ENCODE assay signal across 9 cellular contexts in the genomic region with DNA sequence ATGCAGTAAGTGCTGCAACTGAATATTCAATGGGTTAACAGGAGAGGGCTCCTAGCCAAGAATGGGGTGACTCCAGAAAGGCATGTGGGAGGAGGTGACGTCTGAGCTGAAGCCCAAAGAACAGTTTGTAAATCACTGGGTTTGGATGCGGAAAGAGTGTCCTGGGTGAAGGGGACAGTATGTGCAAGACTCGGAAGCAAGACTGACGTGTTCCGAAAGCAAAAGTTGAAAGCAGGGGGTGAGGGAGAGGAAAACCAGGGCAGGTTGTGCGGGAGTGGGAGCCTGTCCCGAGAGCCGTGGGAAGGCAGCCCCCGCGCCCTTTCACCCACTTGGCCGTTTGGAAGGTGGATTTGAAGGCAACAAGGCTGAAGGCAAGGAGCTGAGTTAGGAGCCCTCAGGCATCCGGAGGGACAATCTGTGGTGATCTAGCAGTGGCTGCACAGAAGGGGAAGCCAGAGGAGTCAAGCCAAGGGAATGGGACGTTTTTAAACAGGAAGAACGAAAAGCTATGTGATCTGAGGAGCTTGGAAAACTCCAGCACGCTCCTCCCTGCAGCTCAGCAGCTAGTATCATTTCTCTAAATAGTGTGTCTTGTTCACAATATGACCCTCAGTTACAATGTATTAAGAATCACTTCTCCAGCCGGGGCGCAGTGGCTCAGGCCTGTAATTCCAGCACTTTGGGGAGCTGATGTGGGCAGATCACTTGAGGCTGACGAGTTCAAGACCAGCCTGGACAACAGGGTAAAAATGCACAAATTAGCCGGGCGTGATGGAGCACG. TPM values are rescaled to one million over a fixed set of nuclear protein-coding genes. Genes with fewer than 3 reads are reported as not detected.
DNase-seq lines count a peak whose midpoint lies in the region; ATAC-seq and TF ChIP-seq lines count a peak whose summit lies in the region.
"Had no signal": no experiment of that assay in that cellular context is flagged by ENCODE, and none has a peak within 500 bp of the region (broad histone marks: within the 10 kb centered on the region; RNA-seq: fewer than 3 reads in every experiment).

No MANE protein-coding gene starts in this region.

- no peak for ATAC-seq in stimulated activated naive CD8-positive, alpha-beta T cell treated with anti-CD3 and anti-CD28 coated beads, Interleukin-15, Interleukin-2, amounts not matched to agents 100 U/mL and 50 U/mL, for 24 hours
- ATAC-seq in HG02610 (IDR thresholded peaks at IDR 0.05; ENCODE audit: unreplicated experiment): no peak
- no peak for ATAC-seq in GM21367 (IDR thresholded peaks at IDR 0.05; ENCODE audit: unreplicated experiment)
- no peak for ATAC-seq in activated T-cell treated with anti-CD3 and anti-CD28 coated beads, Interleukin-2, amount 50 U/mL, for 72 hours (replicated peaks in 1 of 2)

- peak overlapping the region; percentile 43 for H3K27ac Mint-ChIP-seq in stimulated activated naive CD8-positive, alpha-beta T cell treated with anti-CD3 and anti-CD28 coated beads, Interleukin-15, Interleukin-2, amounts not matched to agents 100 ng/mL and 50 ng/mL, for 24 hours
- peak overlapping the region; percentile 91 for H3K27ac Mint-ChIP-seq in neural progenitor cell
- no peak overlapping the region for H3K27ac Mint-ChIP-seq in activated T-cell treated with anti-CD3 and anti-CD28 coated beads, Interleukin-2, amount 50 U/mL, for 72 hours

- no peaks in the 10 kb centered on the region for H3K27me3 ChIP-seq in neural progenitor cell

- peaks cover 7% of the 10 kb centered on the region for H3K27me3 Mint-ChIP-seq in stimulated activated naive CD8-positive, alpha-beta T cell treated with anti-CD3 and anti-CD28 coated beads, Interleukin-15, Interleukin-2, amounts not matched to agents 100 ng/mL and 50 ng/mL, for 24 hours
- H3K27me3 Mint-ChIP-seq in neural progenitor cell (ENCODE audit: insufficient read depth, low read depth): peaks cover 10% of the 10 kb centered on the region
- peaks cover 6% of the 10 kb centered on the region for H3K27me3 Mint-ChIP-seq in activated T-cell treated with anti-CD3 and anti-CD28 coated beads, Interleukin-2, amount 50 U/mL, for 72 hours (ENCODE audit: low read depth)

- H3K4me2 ChIP-seq in neural progenitor cell: no peak overlapping the region

- H4K20me1 ChIP-seq in neural progenitor cell (ENCODE audit: low read depth): no peaks in the 10 kb centered on the region

- H3K36me3 ChIP-seq in neural progenitor cell: no peaks in the 10 kb centered on the region

- peaks cover 21% of the 10 kb centered on the region for H3K4me1 ChIP-seq in neural progenitor cell

- H3K4me1 Mint-ChIP-seq in stimulated activated naive CD8-positive, alpha-beta T cell treated with anti-CD3 and anti-CD28 coated beads, Interleukin-15, Interleukin-2, amounts not matched to agents 100 ng/mL and 50 ng/mL, for 24 hours (ENCODE audit: low read depth): no peaks in the 10 kb centered on the region
- H3K4me1 Mint-ChIP-seq in neural progenitor cell: peaks cover 46% of the 10 kb centered on the region
- no peaks in the 10 kb centered on the region for H3K4me1 Mint-ChIP-seq in activated T-cell treated with anti-CD3 and anti-CD28 coated beads, Interleukin-2, amount 50 U/mL, for 72 hours (ENCODE audit: low read depth)

- H3K9me3 Mint-ChIP-seq in stimulated activated naive CD8-positive, alpha-beta T cell treated with anti-CD3 and anti-CD28 coated beads, Interleukin-15, Interleukin-2, amounts not matched to agents 100 ng/mL and 50 ng/mL, for 24 hours: no peaks in the 10 kb centered on the region
- H3K9me3 Mint-ChIP-seq in neural progenitor cell: no peaks in the 10 kb centered on the region
- H3K9me3 Mint-ChIP-seq in activated T-cell treated with anti-CD3 and anti-CD28 coated beads, Interleukin-2, amount 50 U/mL, for 72 hours: no peaks in the 10 kb centered on the region

- DNase-seq in stimulated activated naive CD8-positive, alpha-beta T cell treated with anti-CD3 and anti-CD28 coated beads, Interleukin-15, Interleukin-2, amounts not matched to agents 100 U/mL and 50 U/mL, for 24 hours: no peak
- DNase-seq in fibroblast of villous mesenchyme (ENCODE audit: low read depth) (peak; percentile 95), neural progenitor cell (ENCODE audit: low spot score) (no peak), NCI-H2107 (lab: John Stamatoyannopoulos, UW) (no peak)
- no peak for DNase-seq in activated T-cell treated with anti-CD3 and anti-CD28 coated beads, Interleukin-2, amount 50 U/mL, for 72 hours
- DNase-seq: ACHN had no signal

- no peak overlapping the region for H3K4me3 Mint-ChIP-seq in stimulated activated naive CD8-positive, alpha-beta T cell treated with anti-CD3 and anti-CD28 coated beads, Interleukin-15, Interleukin-2, amounts not matched to agents 100 ng/mL and 50 ng/mL, for 24 hours
- peak overlapping the region; percentile 1 for H3K4me3 Mint-ChIP-seq in neural progenitor cell
- H3K4me3 Mint-ChIP-seq in activated T-cell treated with anti-CD3 and anti-CD28 coated beads, Interleukin-2, amount 50 U/mL, for 72 hours: no peak overlapping the region

- TF ChIP-seq CTCF in fibroblast of villous mesenchyme (IDR thresholded peaks at IDR 0.05; ENCODE audit: insufficient read depth, low read depth, low read length): no peak
- no peak for TF ChIP-seq CTCF in neural progenitor cell (IDR thresholded peaks at IDR 0.05)

- H2AFZ ChIP-seq in neural progenitor cell (replicated peaks): no peak overlapping the region

- H3K36me3 Mint-ChIP-seq in stimulated activated naive CD8-positive, alpha-beta T cell treated with anti-CD3 and anti-CD28 coated beads, Interleukin-15, Interleukin-2, amounts not matched to agents 100 ng/mL and 50 ng/mL, for 24 hours (ENCODE audit: low read depth): no peaks in the 10 kb centered on the region
- H3K36me3 Mint-ChIP-seq in neural progenitor cell: peaks cover 2% of the 10 kb centered on the region
- H3K36me3 Mint-ChIP-seq in activated T-cell treated with anti-CD3 and anti-CD28 coated beads, Interleukin-2, amount 50 U/mL, for 72 hours (ENCODE audit: insufficient read depth in 2 of 2): no peaks in the 10 kb centered on the region

- H3K9ac ChIP-seq in neural progenitor cell: no peak overlapping the region

- H3K4me3 ChIP-seq in fibroblast of villous mesenchyme (ENCODE audit: low read depth, low read length) (peak overlapping the region; percentile 44), neural progenitor cell (no peak overlapping the region)

- H3K9me3 ChIP-seq in neural progenitor cell (ENCODE audit: low read depth): no peaks in the 10 kb centered on the region

- H3K79me2 ChIP-seq in neural progenitor cell (ENCODE audit: low read depth): no peaks in the 10 kb centered on the region

- peaks cover 20% of the 10 kb centered on the region for H3F3A ChIP-seq in neural progenitor cell (ENCODE audit: low read depth)

- no peak overlapping the region for H3K27ac ChIP-seq in neural progenitor cell

RNA-seq across cellular contexts. Expression of gene SLC25A18, which starts 7.7 kb away (rescaled TPM):
- total RNA-seq in fibroblast of villous mesenchyme (under 0.01 and 0.32 TPM in 2 replicates), neural progenitor cell (ENCODE audit: low replicate concordance) (0.37 and 0.88 TPM in 2 replicates)
- not detected for total RNA-seq in activated T-cell treated with anti-CD3 and anti-CD28 coated beads, Interleukin-2, amount 50 U/mL, for 72 hours

RNA-seq across cellular contexts. Expression of gene ATP6V1E1, which starts 57.5 kb away (rescaled TPM):
- total RNA-seq in fibroblast of villous mesenchyme (128 and 177 TPM in 2 replicates), neural progenitor cell (ENCODE audit: low replicate concordance) (79.0 and 87.1 TPM in 2 replicates)
- total RNA-seq in activated T-cell treated with anti-CD3 and anti-CD28 coated beads, Interleukin-2, amount 50 U/mL, for 72 hours: 10 to 100 TPM; 83.4 to 89.5 TPM
